In the genomic region with DNA sequence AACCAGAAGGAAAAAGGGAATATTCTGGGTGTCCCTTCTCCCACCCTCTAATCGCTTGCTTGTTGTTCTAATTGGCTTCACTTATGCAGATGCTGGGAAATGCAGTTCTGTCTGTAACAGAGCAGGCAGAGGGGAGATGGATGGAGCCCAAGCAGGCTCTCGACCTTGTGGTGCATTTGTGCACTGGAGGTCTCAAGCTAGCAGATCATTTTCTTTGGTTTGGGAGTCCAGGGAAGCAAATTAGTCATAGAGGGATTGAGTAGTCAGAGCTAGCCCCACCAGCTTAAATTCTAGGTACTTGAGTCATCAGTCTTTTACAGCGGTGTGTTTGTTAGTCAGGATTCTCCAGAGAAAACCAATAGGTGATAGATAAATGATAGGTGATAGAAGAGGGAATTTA, we compare ENCODE assay signal across 15 cellular contexts.
DNase-seq lines count a peak whose midpoint lies in the region; FAIRE-seq and TF ChIP-seq lines count a peak whose summit lies in the region.
"Had no signal": no experiment of that assay in that cellular context is flagged by ENCODE, and none has a peak within 500 bp of the region (broad histone marks: within the 10 kb centered on the region; RNA-seq: fewer than 3 reads in every experiment).

No MANE protein-coding gene starts in this region.

- POLR2A ChIA-PET in PC-9 (lab: Charles Lee; ENCODE audit: unreplicated experiment): no interaction called here

- H3K27ac Mint-ChIP-seq in endodermal cell: no peak overlapping the region
- H3K27ac Mint-ChIP-seq in osteocyte (ENCODE audit: unreplicated experiment): peak overlapping the region; percentile 19
- H3K27ac Mint-ChIP-seq: activated naive CD4-positive, alpha-beta T cell treated with anti-CD3 and anti-CD28 coated beads, Interleukin-2, amount 10 ng/mL, durations not matched to agents 7 days and 5 days had no signal

- H3K9me3 ChIP-seq in PC-9 (ENCODE audit: insufficient read depth, low read depth): no peaks in the 10 kb centered on the region
- H3K9me3 ChIP-seq in endodermal cell (ENCODE audit: control insufficient read depth, low read length): no peaks in the 10 kb centered on the region
- no peaks in the 10 kb centered on the region for H3K9me3 ChIP-seq in esophagus squamous epithelium
- H3K9me3 ChIP-seq: pancreas had no signal

- H3K27me3 Mint-ChIP-seq in endodermal cell (ENCODE audit: insufficient read depth) (peaks cover 5% of the 10 kb centered on the region), osteocyte (ENCODE audit: unreplicated experiment) (peaks cover 4% of the 10 kb centered on the region)

- H3K4me1 Mint-ChIP-seq in endodermal cell (peaks cover 4% of the 10 kb centered on the region), osteocyte (ENCODE audit: unreplicated experiment) (peaks cover 17% of the 10 kb centered on the region)
- H3K4me1 Mint-ChIP-seq: activated naive CD4-positive, alpha-beta T cell treated with anti-CD3 and anti-CD28 coated beads, Interleukin-2, amount 10 ng/mL, durations not matched to agents 7 days and 5 days had no signal

- H3K4me3 ChIP-seq in PC-9 (no peak overlapping the region), endodermal cell (ENCODE audit: low read length) (no peak overlapping the region), esophagus squamous epithelium (no peak overlapping the region)
- H3K4me3 ChIP-seq: pancreas had no signal

- no peaks in the 10 kb centered on the region for H3K79me2 ChIP-seq in PC-9 (ENCODE audit: low read depth)

- CTCF ChIA-PET in PC-9 (lab: Charles Lee): interaction anchor here (1.0 kb wide), 1 partner anchor 19 kb away, joined by 3 read pairs; no protein-coding TSS in a partner anchor

- H3K36me3 ChIP-seq in PC-9 (ENCODE audit: low read depth): no peaks in the 10 kb centered on the region
- no peaks in the 10 kb centered on the region for H3K36me3 ChIP-seq in endodermal cell (ENCODE audit: control insufficient read depth, insufficient read depth, low read length)
- no peaks in the 10 kb centered on the region for H3K36me3 ChIP-seq in esophagus squamous epithelium
- H3K36me3 ChIP-seq: pancreas had no signal

- TF ChIP-seq POLR2A in GM12892 (IDR thresholded peaks at IDR 0.05; ENCODE audit: low read depth, low read length): no peak
- no peak for TF ChIP-seq POLR2A in esophagus squamous epithelium (IDR thresholded peaks at IDR 0.05)

- H3K4me3 Mint-ChIP-seq in endodermal cell (no peak overlapping the region), osteocyte (ENCODE audit: unreplicated experiment) (no peak overlapping the region)
- H3K4me3 Mint-ChIP-seq: activated naive CD4-positive, alpha-beta T cell treated with anti-CD3 and anti-CD28 coated beads, Interleukin-2, amount 10 ng/mL, durations not matched to agents 7 days and 5 days had no signal

- DNase-seq in EH (ENCODE audit: low read depth) (peak; percentile 97), PC-9 (peak in 1 of 2 experiments; percentile 77), endodermal cell (peak; percentile 20), osteocyte (ENCODE audit: extremely low spot score, unreplicated experiment) (no peak), COLO829 (ENCODE audit: low spot score) (no peak), GM12892 (ENCODE audit: insufficient read length) (no peak), esophagus squamous epithelium (lab: John Stamatoyannopoulos, UW) (no peak), NOMO-1 treated with dmso at 0.1 percent for 144 hours (lab: John Stamatoyannopoulos, UW; ENCODE audit: unreplicated experiment) (no peak)
- DNase-seq: activated CD4-positive, alpha-beta T cell treated with anti-CD3 and anti-CD28 coated beads, Interleukin-2, amount 50 U/mL, for 1 hour; activated naive CD4-positive, alpha-beta T cell treated with anti-CD3 and anti-CD28 coated beads, Interleukin-2, amount 10 ng/mL, durations not matched to agents 7 days and 5 days; KBM-7; left cardiac atrium; NCI-H345; pancreas had no signal

- FAIRE-seq in GM12892 (lab: Jason Lieb, UNC): no peak
- FAIRE-seq: endometrium, pancreas had no signal

- H3K36me3 Mint-ChIP-seq in endodermal cell (ENCODE audit: low read depth) (no peaks in the 10 kb centered on the region), osteocyte (ENCODE audit: unreplicated experiment) (no peaks in the 10 kb centered on the region)
- H3K36me3 Mint-ChIP-seq: activated naive CD4-positive, alpha-beta T cell treated with anti-CD3 and anti-CD28 coated beads, Interleukin-2, amount 10 ng/mL, durations not matched to agents 7 days and 5 days had no signal

- H3K27ac ChIP-seq in PC-9: peak overlapping the region; percentile 46
- H3K27ac ChIP-seq in endodermal cell (ENCODE audit: low read depth, low read length): no peak overlapping the region
- H3K27ac ChIP-seq in esophagus squamous epithelium: no peak overlapping the region
- H3K27ac ChIP-seq: pancreas had no signal

- H3K9me2 ChIP-seq in PC-9 (ENCODE audit: insufficient read depth): no peaks in the 10 kb centered on the region

- peak overlapping the region; percentile 38 for H3K4me2 ChIP-seq in PC-9

- 59 to 90% methylated on average over 2 to 3 of the region's 3 CpGs for WGBS in endodermal cell (ENCODE audit: insufficient coverage in 1 of 2, insufficient read length in 1 of 2), 2 experiments
- WGBS in esophagus squamous epithelium, 2 donors: 52 to 57% methylated on average over 3 of the region's 3 CpGs

- no peak for TF ChIP-seq CTCF in PC-9 (conservative IDR thresholded peaks at IDR 0.05)
- no peak for TF ChIP-seq CTCF in endodermal cell (conservative IDR thresholded peaks at IDR 0.05)
- TF ChIP-seq CTCF in osteocyte (IDR thresholded peaks at IDR 0.05): no peak
- no peak for TF ChIP-seq CTCF in esophagus squamous epithelium (IDR thresholded peaks at IDR 0.05)

- H3K9me3 Mint-ChIP-seq in endodermal cell (no peaks in the 10 kb centered on the region), osteocyte (ENCODE audit: unreplicated experiment) (peaks cover 8% of the 10 kb centered on the region)
- H3K9me3 Mint-ChIP-seq: activated naive CD4-positive, alpha-beta T cell treated with anti-CD3 and anti-CD28 coated beads, Interleukin-2, amount 10 ng/mL, durations not matched to agents 7 days and 5 days had no signal

- intact Hi-C loops in PC-9 (cut with micrococcal nuclease; ENCODE audit: unreplicated experiment) (no loop called here), esophagus squamous epithelium (cut with DNase I) (no loop called here)

- H3F3A ChIP-seq in PC-9 (ENCODE audit: insufficient read depth, low read depth): peaks cover 7% of the 10 kb centered on the region; the same call in 1 of the 2 replicates

- H3K27me3 ChIP-seq in PC-9 (ENCODE audit: insufficient read depth, low read depth) (no peaks in the 10 kb centered on the region), endodermal cell (ENCODE audit: control insufficient read depth, insufficient read depth, low read length, poor library complexity, severe bottlenecking) (no peaks in the 10 kb centered on the region), esophagus squamous epithelium (no peaks in the 10 kb centered on the region)
- H3K27me3 ChIP-seq: pancreas had no signal

- no TSS peak for BruUV-seq in PC-9 (replicated peaks; lab: Mats Ljungman, UMichigan)

- H4K20me1 ChIP-seq in PC-9 (ENCODE audit: insufficient read depth): no peaks in the 10 kb centered on the region

- peaks cover 16% of the 10 kb centered on the region; the same call in 1 of the 2 replicates for H3K4me1 ChIP-seq in PC-9 (replicated peaks; ENCODE audit: insufficient read depth)
- peaks cover 3% of the 10 kb centered on the region for H3K4me1 ChIP-seq in endodermal cell (ENCODE audit: control insufficient read depth, insufficient read depth, low read length)
- peaks cover 0 to 9% (median 0%) of the 10 kb centered on the region in 3 donors for H3K4me1 ChIP-seq in esophagus squamous epithelium
- H3K4me1 ChIP-seq: pancreas had no signal

- peak overlapping the region; percentile 52; the same call in 1 of the 2 replicates for H2AFZ ChIP-seq in PC-9

- no peak overlapping the region for H3K9ac ChIP-seq in endodermal cell (ENCODE audit: extremely low read depth, low read length, poor library complexity, severe bottlenecking)

Comparison
In these comparisons a context has a peak if more than half of its experiments do, and no peak if none do; other contexts are left out.
1. DNase-seq: peak in EH (single experiment) and endodermal cell (single experiment); none in osteocyte (single experiment), COLO829 (single experiment), GM12892 (single experiment), esophagus squamous epithelium (single experiment) and NOMO-1 treated with dmso at 0.1 percent for 144 hours (single experiment).